ENCODE assay signal across 12 cellular contexts in genomic region chr1:201214461-201214860, GRCh38. TPM values are rescaled to one million over a fixed set of nuclear protein-coding genes. Genes with fewer than 3 reads are reported as not detected.
DNase-seq lines count a peak whose midpoint lies in the region; ATAC-seq, FAIRE-seq and TF ChIP-seq lines count a peak whose summit lies in the region.
"Had no signal": no experiment of that assay in that cellular context is flagged by ENCODE, and none has a peak within 500 bp of the region (broad histone marks: within the 10 kb centered on the region; RNA-seq: fewer than 3 reads in every experiment).

No MANE protein-coding gene starts in this region.

- peak; percentile 16; the same call in 1 of the 3 replicates for ATAC-seq in GM12878
- no peak for ATAC-seq in gastrocnemius medialis
- ATAC-seq in GM19463 (IDR thresholded peaks at IDR 0.05; ENCODE audit: unreplicated experiment): no peak
- ATAC-seq in HG02885 (IDR thresholded peaks at IDR 0.05; ENCODE audit: poor library complexity, unreplicated experiment): no peak
- ATAC-seq: activated CD8-positive, alpha-beta memory T cell treated with anti-CD3 and anti-CD28 coated beads, Interleukin-2, amount 10 ng/mL, durations not matched to agents 7 days and 5 days had no signal

- TF ChIP-seq RAD21 in GM12878 (IDR thresholded peaks at IDR 0.05; ENCODE audit: insufficient read depth, low read depth, low read length): no peak

- H4K20me1 ChIP-seq in Karpas-422 (ENCODE audit: insufficient read depth, low read depth, low read length) (no peaks in the 10 kb centered on the region), GM12878 (ENCODE audit: control insufficient read depth, insufficient read depth) (no peaks in the 10 kb centered on the region)

- CTCF ChIA-PET in GM12878 (lab: Yijun Ruan, JAX): interaction anchor here (1.3 kb wide), 1 partner anchor 12 kb away, joined by 3 read pairs; no protein-coding TSS in a partner anchor

- no peak overlapping the region for H3K27ac ChIP-seq in Karpas-422 (ENCODE audit: low read length)
- no peak overlapping the region for H3K27ac ChIP-seq in GM12878 (ENCODE audit: control insufficient read depth, insufficient read depth)
- H3K27ac ChIP-seq in gastrocnemius medialis: no peak overlapping the region
- H3K27ac ChIP-seq: psoas muscle, thyroid gland had no signal

- H2AFZ ChIP-seq in Karpas-422 (ENCODE audit: low read length) (no peak overlapping the region), GM12878 (ENCODE audit: control insufficient read depth, low read depth, low read length) (no peak overlapping the region)

- BruUV-seq in GM12878 (replicated peaks; lab: Mats Ljungman, UMichigan): no TSS peak

- POLR2A ChIA-PET in GM12878 (lab: Charles Lee): no interaction called here

- H3K4me2 ChIP-seq in Karpas-422 (ENCODE audit: low read depth, low read length, poor library complexity, severe bottlenecking) (no peak overlapping the region), GM12878 (ENCODE audit: control insufficient read depth, insufficient read depth) (no peak overlapping the region)

- 24% methylated on average over 4 of the region's 4 CpGs for WGBS in GM12878 (ENCODE audit: insufficient coverage, insufficient replicate concordance, low lambda C conversion rate, missing lambda C conversion rate)

- in situ Hi-C loops in GM12878 (cut with MboI): no loop called here
- in situ Hi-C loops in gastrocnemius medialis (cut with MboI; ENCODE audit: low sequenced_read_pairs in 4 of 4): no loop called here

- H3K9ac ChIP-seq in Karpas-422 (ENCODE audit: low read length) (no peak overlapping the region), GM12878 (ENCODE audit: control insufficient read depth, insufficient read depth, low read length) (no peak overlapping the region)

- DNase-seq in activated CD4-positive, alpha-beta T cell treated with anti-CD3 and anti-CD28 coated beads for 48 hours: peak; percentile 12
- DNase-seq in activated CD4-positive, alpha-beta T cell treated with anti-CD3 and anti-CD28 coated beads, Interleukin-2, amount 50 U/mL, for 1 hour: no peak
- DNase-seq in Karpas-422: peak; percentile 61
- no peak for DNase-seq in GM12878 (ENCODE audit: low read depth, low spot score)
- peak; percentile 6 for DNase-seq in posterior vena cava (ENCODE audit: low spot score)
- DNase-seq in gastrocnemius medialis: no peak
- DNase-seq: activated CD8-positive, alpha-beta memory T cell treated with anti-CD3 and anti-CD28 coated beads, Interleukin-2, amount 10 ng/mL, durations not matched to agents 7 days and 5 days; psoas muscle; thyroid gland had no signal

- intact Hi-C loops in GM12878 (cut with micrococcal nuclease; ENCODE audit: unreplicated experiment): no loop called here
- intact Hi-C loops in posterior vena cava (cut with DNase I): no loop called here
- intact Hi-C loops in gastrocnemius medialis (cut with DNase I; ENCODE audit: low total_unique reads): no loop called here

- H3K4me3 ChIP-seq in Karpas-422 (ENCODE audit: low read length) (no peak overlapping the region), GM12878 (no peak overlapping the region), gastrocnemius medialis (no peak overlapping the region)
- H3K4me3 ChIP-seq: lung, psoas muscle, thyroid gland had no signal

- TF ChIP-seq POLR2A in GM12878 (IDR thresholded peaks at IDR 0.05; ENCODE audit: low read depth, low read length) (no peak), gastrocnemius medialis (IDR thresholded peaks at IDR 0.05) (no peak)

- H3K27me3 ChIP-seq in Karpas-422 (ENCODE audit: low read length) (no peaks in the 10 kb centered on the region), GM12878 (replicated peaks in 1 of 2; ENCODE audit: control insufficient read depth in 2 of 2, insufficient read depth in 2 of 2, low read length in 1 of 2) (peaks cover 0 to 1% of the 10 kb centered on the region in 2 experiments; a peak in 2 of 4 replicates), gastrocnemius medialis (no peaks in the 10 kb centered on the region)
- H3K27me3 ChIP-seq: thyroid gland had no signal

- H3K79me2 ChIP-seq in Karpas-422 (ENCODE audit: low read length) (no peaks in the 10 kb centered on the region), GM12878 (ENCODE audit: control insufficient read depth, insufficient read depth, low read length) (no peaks in the 10 kb centered on the region)

- H3K9me2 ChIP-seq in Karpas-422 (replicated peaks; ENCODE audit: insufficient read depth, low read length): no peaks in the 10 kb centered on the region

- SMC1A ChIA-PET in GM12878 (lab: Charles Lee; ENCODE audit: uncharacterized antibody, unreplicated experiment): no interaction called here

- no peaks in the 10 kb centered on the region for H3K9me3 ChIP-seq in Karpas-422 (ENCODE audit: low read length)
- H3K9me3 ChIP-seq in GM12878 (replicated peaks; ENCODE audit: control insufficient read depth, insufficient read depth, low read length): no peaks in the 10 kb centered on the region
- no peaks in the 10 kb centered on the region for H3K9me3 ChIP-seq in gastrocnemius medialis
- H3K9me3 ChIP-seq: psoas muscle, thyroid gland had no signal

- RAD21 ChIA-PET in GM12878 (lab: Charles Lee; ENCODE audit: unreplicated experiment): no interaction called here

- TF ChIP-seq CTCF in GM12878 (IDR thresholded peaks at IDR 0.05 in 2 of 3, conservative IDR thresholded peaks at IDR 0.05 in 1 of 3; ENCODE audit: control insufficient read depth in 2 of 3, extremely low read depth in 1 of 3, insufficient read depth in 1 of 3, low read depth in 3 of 3, low read length in 3 of 3): peak in 1 of 3 experiments; percentile 11; a peak in 1 of 6 replicates
- TF ChIP-seq CTCF in gastrocnemius medialis (IDR thresholded peaks at IDR 0.05 in 4 of 5, conservative IDR thresholded peaks at IDR 0.05 in 1 of 5): no peak

- peaks cover 8% of the 10 kb centered on the region for H3K4me1 ChIP-seq in Karpas-422 (ENCODE audit: low read length)
- no peaks in the 10 kb centered on the region for H3K4me1 ChIP-seq in GM12878 (ENCODE audit: control insufficient read depth, insufficient read depth, low read length)
- H3K4me1 ChIP-seq in gastrocnemius medialis: no peaks in the 10 kb centered on the region
- H3K4me1 ChIP-seq: psoas muscle, thyroid gland had no signal

- no peak for TF ChIP-seq EP300 in GM12878 (IDR thresholded peaks at IDR 0.05; ENCODE audit: borderline replicate concordance in 1 of 2, control insufficient read depth in 1 of 2, low read depth in 2 of 2, low read length in 2 of 2)

- no peaks in the 10 kb centered on the region for H3K36me3 ChIP-seq in Karpas-422 (ENCODE audit: insufficient read depth, low read length)
- no peaks in the 10 kb centered on the region for H3K36me3 ChIP-seq in GM12878 (ENCODE audit: control insufficient read depth in 2 of 2, insufficient read depth in 2 of 2, low read length in 1 of 2)
- H3K36me3 ChIP-seq in gastrocnemius medialis: no peaks in the 10 kb centered on the region
- H3K36me3 ChIP-seq: thyroid gland had no signal

- FAIRE-seq in GM12878 (lab: Jason Lieb, UNC): no peak

TF ChIP-seq in GM12878, 131 proteins besides CTCF, POLR2A, EP300 and RAD21 (continues in another document):
- TF ChIP-seq, protein P1, sequence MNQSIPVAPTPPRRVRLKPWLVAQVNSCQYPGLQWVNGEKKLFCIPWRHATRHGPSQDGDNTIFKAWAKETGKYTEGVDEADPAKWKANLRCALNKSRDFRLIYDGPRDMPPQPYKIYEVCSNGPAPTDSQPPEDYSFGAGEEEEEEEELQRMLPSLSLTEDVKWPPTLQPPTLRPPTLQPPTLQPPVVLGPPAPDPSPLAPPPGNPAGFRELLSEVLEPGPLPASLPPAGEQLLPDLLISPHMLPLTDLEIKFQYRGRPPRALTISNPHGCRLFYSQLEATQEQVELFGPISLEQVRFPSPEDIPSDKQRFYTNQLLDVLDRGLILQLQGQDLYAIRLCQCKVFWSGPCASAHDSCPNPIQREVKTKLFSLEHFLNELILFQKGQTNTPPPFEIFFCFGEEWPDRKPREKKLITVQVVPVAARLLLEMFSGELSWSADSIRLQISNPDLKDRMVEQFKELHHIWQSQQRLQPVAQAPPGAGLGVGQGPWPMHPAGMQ (IDR thresholded peaks at IDR 0.05; ENCODE audit: borderline replicate concordance): no peak
- TF ChIP-seq ZNF622 (IDR thresholded peaks at IDR 0.05) (no peak), NBN (IDR thresholded peaks at IDR 0.05) (no peak), TAF1 (IDR thresholded peaks at IDR 0.05; ENCODE audit: borderline replicate concordance, low read depth, low read length) (no peak), TCF7 (IDR thresholded peaks at IDR 0.05; ENCODE audit: borderline replicate concordance) (no peak), HDAC6 (IDR thresholded peaks at IDR 0.05; ENCODE audit: unreplicated experiment) (no peak), NR2F1 (conservative IDR thresholded peaks at IDR 0.05) (no peak), ZNF274 (IDR thresholded peaks at IDR 0.05; ENCODE audit: insufficient read depth, insufficient read length) (no peak), NR2C1 (IDR thresholded peaks at IDR 0.05) (no peak), RUNX3 (IDR thresholded peaks at IDR 0.05; ENCODE audit: low read length) (no peak), SMARCA5 (IDR thresholded peaks at IDR 0.05) (no peak), YBX1 (IDR thresholded peaks at IDR 0.05) (no peak), STAT1 (conservative IDR thresholded peaks at IDR 0.05) (no peak)

RNA-seq across cellular contexts. Expression of gene IGFN1, which starts 23.8 kb away (rescaled TPM):
- not detected in 2 replicates for total RNA-seq in Karpas-422 (2014; rRNA removed; shearing (Covaris generic); ENCODE audit: low replicate concordance)
- not detected in 2 replicates for total RNA-seq in GM12878 (2013; cell fraction: nucleolus; rRNA removed)
- total RNA-seq in GM12878 (2014; rRNA removed) (not detected in 2 replicates), GM12878 (2014; rRNA removed; fragmentation: Illumina TruSeq; extraction: Trizol) (not detected in 2 replicates), GM12878 (2021) (not detected in 2 replicates), posterior vena cava (1 to 10 TPM in 1 of 2 donors, under 1 TPM in 1; 0.90 to 3.4 TPM), gastrocnemius medialis (100 to 1,000 TPM in 1 of 4 donors, 10 to 100 TPM in 3; 11.2 to 113 (median 27.7) TPM)
- polyA plus RNA-seq in GM12878 (2011; ENCODE audit: low read depth): not detected
- polyA plus RNA-seq in GM12878 (2011; rRNA removed) (not detected in 2 replicates), GM12878 (2014; fragmentation: Illumina TruSeq; extraction: Trizol) (not detected in 2 replicates), GM12878 (2014; fragmentation: Nextera tagmentation; extraction: Ambion mirVana) (not detected), GM12878 (2014; rRNA removed) (not detected in 2 replicates), GM12878 (2016; fragmentation: Nextera tagmentation; extraction: Ambion mirVana) (not detected)
- polyA plus RNA-seq in GM12878 (2011; cell fraction: cytosol; rRNA removed): not detected in 2 replicates
- polyA plus RNA-seq in GM12878 (2011; cell fraction: nucleus; rRNA removed): not detected in 2 replicates
- not detected in 2 replicates for polyA plus RNA-seq in GM12878 (2012)
- polyA minus RNA-seq in GM12878 (2011; rRNA and poly(A)+ RNA removed): not detected in 2 replicates
- not detected in 2 replicates for polyA minus RNA-seq in GM12878 (2011; cell fraction: cytosol; rRNA and poly(A)+ RNA removed)
- polyA minus RNA-seq in GM12878 (2011; cell fraction: nucleus; rRNA and poly(A)+ RNA removed): not detected in 2 replicates
- total RNA-seq: activated CD8-positive, alpha-beta memory T cell treated with anti-CD3 and anti-CD28 coated beads, Interleukin-2, amount 10 ng/mL, durations not matched to agents 7 days and 5 days had no signal

Comparison
In these comparisons a context has a peak if more than half of its experiments do, and no peak if none do; other contexts are left out.
1. DNase-seq: peak in activated CD4-positive, alpha-beta T cell treated with anti-CD3 and anti-CD28 coated beads for 48 hours (single experiment), Karpas-422 (single experiment) and posterior vena cava (single experiment); none in activated CD4-positive, alpha-beta T cell treated with anti-CD3 and anti-CD28 coated beads, Interleukin-2, amount 50 U/mL, for 1 hour (single experiment), GM12878 (single experiment) and gastrocnemius medialis (0 of 2).